ENCODE assay signal across 1 cellular context in genomic region chr14:64503434-64504309, GRCh38.
TF ChIP-seq lines count a peak whose summit lies in the region.

ZBTB25 (minus strand) TSS chr14:64503838; CDS start chr14:64490533, 13,305 bp downstream.

TF ChIP-seq in HepG2, 621 proteins besides CTCF, POLR2A, EP300 and RAD21 (continued from another document and continues in another):
- peak; percentile 89 for TF ChIP-seq E2F1 (CRISPR knock-in tag; IDR thresholded peaks at IDR 0.05)
- TF ChIP-seq IKZF4 (CRISPR knock-in tag; IDR thresholded peaks at IDR 0.05; ENCODE audit: borderline replicate concordance, low read depth, not compliant biosample characterization) = no peak
- peak; percentile 90 for TF ChIP-seq ZBTB14 (CRISPR knock-in tag; IDR thresholded peaks at IDR 0.05)
- no peak for TF ChIP-seq MBNL3 (CRISPR knock-in tag; conservative IDR thresholded peaks at IDR 0.05)
- no peak for TF ChIP-seq TOE1 (CRISPR knock-in tag; IDR thresholded peaks at IDR 0.05)
- no peak for TF ChIP-seq PAWR (CRISPR knock-in tag; IDR thresholded peaks at IDR 0.05; ENCODE audit: borderline replicate concordance)
- TF ChIP-seq CCAR2 (optimal IDR thresholded peaks at IDR 0.05; ENCODE audit: low read depth, low read length) = no peak
- TF ChIP-seq PHB2 (IDR thresholded peaks at IDR 0.05; ENCODE audit: partially characterized antibody) = no peak
- TF ChIP-seq ZFP36L2 (CRISPR knock-in tag; IDR thresholded peaks at IDR 0.05) = no peak
- no peak; the same call in 1 of the 2 replicates for TF ChIP-seq GABPB1 (CRISPR knock-in tag; IDR thresholded peaks at IDR 0.05)
- TF ChIP-seq ELK4 (CRISPR knock-in tag; IDR thresholded peaks at IDR 0.05; ENCODE audit: borderline replicate concordance) = no peak
- TF ChIP-seq TFE3 (CRISPR knock-in tag; IDR thresholded peaks at IDR 0.05) = peak; percentile 65
- TF ChIP-seq BATF2 (CRISPR knock-in tag; IDR thresholded peaks at IDR 0.05) = peak; percentile 73; the same call in 1 of the 2 replicates
- TF ChIP-seq ARID5B (CRISPR knock-in tag; IDR thresholded peaks at IDR 0.05) = no peak; the same call in 1 of the 2 replicates
- TF ChIP-seq TFDP2 (CRISPR knock-in tag; IDR thresholded peaks at IDR 0.05) = peak; percentile 96
- TF ChIP-seq FUBP1 (CRISPR knock-in tag; IDR thresholded peaks at IDR 0.05; ENCODE audit: borderline replicate concordance) = no peak
- TF ChIP-seq ZNF574 (CRISPR knock-in tag; IDR thresholded peaks at IDR 0.05) = peak; percentile 75; the same call in 1 of the 2 replicates
- no peak for TF ChIP-seq PHF5A (CRISPR knock-in tag; IDR thresholded peaks at IDR 0.05; ENCODE audit: low read depth, unreplicated experiment)
- no peak for TF ChIP-seq FLYWCH1 (CRISPR knock-in tag; IDR thresholded peaks at IDR 0.05)
- no peak for TF ChIP-seq RARG (CRISPR knock-in tag; IDR thresholded peaks at IDR 0.05; ENCODE audit: low read depth)
- no peak for TF ChIP-seq ETS1 (CRISPR knock-in tag; IDR thresholded peaks at IDR 0.05)
- peak; percentile 93 for TF ChIP-seq SPEN (CRISPR knock-in tag; IDR thresholded peaks at IDR 0.05; ENCODE audit: low read depth)
- TF ChIP-seq ZNF256 (CRISPR knock-in tag; conservative IDR thresholded peaks at IDR 0.05) = no peak
- peak; percentile 65; the same call in 1 of the 2 replicates for TF ChIP-seq REPIN1 (CRISPR knock-in tag; IDR thresholded peaks at IDR 0.05; ENCODE audit: borderline replicate concordance, low read depth)
- no peak for TF ChIP-seq NCOR1 (IDR thresholded peaks at IDR 0.05; ENCODE audit: borderline replicate concordance, low read length)
- 0 out of 2 replicates have a peak, but pooled peaks have one; percentile 19 for TF ChIP-seq ZNF138 (CRISPR knock-in tag; IDR thresholded peaks at IDR 0.05; ENCODE audit: low read depth)
- peak; percentile 61; the same call in 1 of the 2 replicates for TF ChIP-seq MTF2 (CRISPR knock-in tag; IDR thresholded peaks at IDR 0.05; ENCODE audit: borderline replicate concordance)
- no peak for TF ChIP-seq HNRNPH1 (optimal IDR thresholded peaks at IDR 0.05; ENCODE audit: low read depth, low read length)
- no peak for TF ChIP-seq HIVEP1 (CRISPR knock-in tag; IDR thresholded peaks at IDR 0.05)
- TF ChIP-seq ZNF83 (CRISPR knock-in tag; IDR thresholded peaks at IDR 0.05; ENCODE audit: borderline replicate concordance) = no peak
- peak; percentile 64; the same call in 1 of the 2 replicates for TF ChIP-seq ZNF503 (CRISPR knock-in tag; IDR thresholded peaks at IDR 0.05)
- no peak for TF ChIP-seq MAFF (IDR thresholded peaks at IDR 0.05; ENCODE audit: low read depth, low read length)
- no peak for TF ChIP-seq GLMP (CRISPR knock-in tag; IDR thresholded peaks at IDR 0.05; ENCODE audit: borderline replicate concordance)
